ENCODE assay signal across 1 cellular context in genomic region chr11:61129608-61130523, GRCh38.
A peak's percentile ranks its signal among the peaks of the same experiment; 100 is the strongest.
TF ChIP-seq lines count a peak whose summit lies in the region.

No MANE protein-coding gene starts in this region.

TF ChIP-seq in HepG2, 621 proteins besides CTCF, POLR2A, EP300 and RAD21 (continued from another document and continues in another):
- TF ChIP-seq FOXO4 (CRISPR knock-in tag; conservative IDR thresholded peaks at IDR 0.05) (no peak), STAT6 (CRISPR knock-in tag; IDR thresholded peaks at IDR 0.05; ENCODE audit: borderline replicate concordance) (no peak), MLXIP (CRISPR knock-in tag; IDR thresholded peaks at IDR 0.05; ENCODE audit: borderline replicate concordance) (no peak), MIER3 (CRISPR knock-in tag; IDR thresholded peaks at IDR 0.05; ENCODE audit: borderline replicate concordance) (no peak), CREM (IDR thresholded peaks at IDR 0.05) (no peak), CREM (CRISPR knock-in tag; IDR thresholded peaks at IDR 0.05) (no peak), ZNF512B (CRISPR knock-in tag; IDR thresholded peaks at IDR 0.05; ENCODE audit: borderline replicate concordance) (no peak), AKAP8 (CRISPR knock-in tag; IDR thresholded peaks at IDR 0.05) (peak; percentile 85; the same call in 1 of the 2 replicates), KDM6A (CRISPR knock-in tag; IDR thresholded peaks at IDR 0.05; ENCODE audit: low read depth) (no peak), KLF6 (CRISPR knock-in tag; IDR thresholded peaks at IDR 0.05) (peak; percentile 65; the same call in 1 of the 2 replicates), ATF7-NPFF (CRISPR knock-in tag; IDR thresholded peaks at IDR 0.05; ENCODE audit: low read depth) (no peak), TOE1 (CRISPR knock-in tag; IDR thresholded peaks at IDR 0.05) (peak; percentile 49; the same call in 1 of the 2 replicates), ARNT2 (CRISPR knock-in tag; IDR thresholded peaks at IDR 0.05; ENCODE audit: low read depth) (peak; percentile 68; the same call in 1 of the 2 replicates), GATA4 (IDR thresholded peaks at IDR 0.05; ENCODE audit: borderline replicate concordance, low read depth) (no peak), ZBTB40 (IDR thresholded peaks at IDR 0.05) (no peak), ZBTB40 (CRISPR knock-in tag; IDR thresholded peaks at IDR 0.05) (peak; percentile 14; the same call in 1 of the 2 replicates), KAT8 (CRISPR knock-in tag; IDR thresholded peaks at IDR 0.05) (peak; percentile 85), SALL1 (CRISPR knock-in tag; IDR thresholded peaks at IDR 0.05) (peak; percentile 87), PREB (CRISPR knock-in tag; IDR thresholded peaks at IDR 0.05) (no peak), ZNF569 (CRISPR knock-in tag; IDR thresholded peaks at IDR 0.05; ENCODE audit: borderline replicate concordance) (no peak), ZNF562 (CRISPR knock-in tag; IDR thresholded peaks at IDR 0.05; ENCODE audit: borderline replicate concordance) (no peak), TOPORS (CRISPR knock-in tag; IDR thresholded peaks at IDR 0.05) (no peak), RXRA (CRISPR knock-in tag; IDR thresholded peaks at IDR 0.05) (peak; percentile 55; the same call in 1 of the 2 replicates), GATAD1 (CRISPR knock-in tag; IDR thresholded peaks at IDR 0.05) (peak; percentile 70), IRF2 (CRISPR knock-in tag; IDR thresholded peaks at IDR 0.05) (peak; percentile 92), SETDB1 (CRISPR knock-in tag; IDR thresholded peaks at IDR 0.05; ENCODE audit: borderline replicate concordance) (no peak), NCOA2 (CRISPR knock-in tag; IDR thresholded peaks at IDR 0.05) (peak; percentile 50; the same call in 1 of the 2 replicates), FOSL2 (CRISPR knock-in tag; IDR thresholded peaks at IDR 0.05) (peak; percentile 55; the same call in 1 of the 2 replicates), NPAS2 (CRISPR knock-in tag; IDR thresholded peaks at IDR 0.05; ENCODE audit: borderline replicate concordance) (no peak), THRA (CRISPR knock-in tag; IDR thresholded peaks at IDR 0.05; ENCODE audit: borderline replicate concordance) (peak; percentile 82), FOXA1 (IDR thresholded peaks at IDR 0.05) (no peak), FOXA1 (CRISPR knock-in tag; IDR thresholded peaks at IDR 0.05) (peak; percentile 37; the same call in 1 of the 2 replicates), FOSL1 (CRISPR knock-in tag; IDR thresholded peaks at IDR 0.05; ENCODE audit: borderline replicate concordance) (no peak), BCL6 (CRISPR knock-in tag; IDR thresholded peaks at IDR 0.05) (peak; percentile 42; the same call in 1 of the 2 replicates), KDM1A (CRISPR knock-in tag; IDR thresholded peaks at IDR 0.05) (0 out of 2 replicates have a peak, but pooled peaks have one; percentile 11), ZNF362 (CRISPR knock-in tag; IDR thresholded peaks at IDR 0.05; ENCODE audit: borderline replicate concordance) (no peak)
